Comparison of ENCODE assay signal across 9 cellular contexts in genomic region chr3:63976166-63976861, GRCh38. TPM values are rescaled to one million over a fixed set of nuclear protein-coding genes. Genes with fewer than 3 reads are reported as not detected.
DNase-seq lines count a peak whose midpoint lies in the region; ATAC-seq and TF ChIP-seq lines count a peak whose summit lies in the region.
"Had no signal": no experiment of that assay in that cellular context is flagged by ENCODE, and none has a peak within 500 bp of the region (broad histone marks: within the 10 kb centered on the region; RNA-seq: fewer than 3 reads in every experiment).

No MANE protein-coding gene starts in this region.

- H2AFZ ChIP-seq in hepatocyte = no peak overlapping the region

- H3K18ac ChIP-seq in mesendoderm (ENCODE audit: low read length) = no peak overlapping the region

- no peak overlapping the region for H3K4me3 ChIP-seq in hepatocyte
- H3K4me3 ChIP-seq in transverse colon = no peak overlapping the region
- H3K4me3 ChIP-seq in mesendoderm (ENCODE audit: low read length) = no peak overlapping the region
- no peak overlapping the region for H3K4me3 ChIP-seq in thyroid gland (replicated peaks in 1 of 3)
- H3K4me3 ChIP-seq: Peyer's patch had no signal

- TF ChIP-seq POLR2A in transverse colon (IDR thresholded peaks at IDR 0.05) = no peak
- no peak for TF ChIP-seq POLR2A in thyroid gland (IDR thresholded peaks at IDR 0.05)

- no peak overlapping the region for H3K4ac ChIP-seq in mesendoderm (ENCODE audit: low read depth, low read length)

- TF ChIP-seq CTCF in hepatocyte (IDR thresholded peaks at IDR 0.05; ENCODE audit: poor library complexity) = no peak
- TF ChIP-seq CTCF in transverse colon (IDR thresholded peaks at IDR 0.05) = no peak
- no peak for TF ChIP-seq CTCF in thyroid gland (IDR thresholded peaks at IDR 0.05)

- no peak overlapping the region for H4K5ac ChIP-seq in mesendoderm (ENCODE audit: low read length)

- no peak overlapping the region for H3K56ac ChIP-seq in mesendoderm (ENCODE audit: low read length)

- no peaks in the 10 kb centered on the region for H3K9me2 ChIP-seq in hepatocyte (replicated peaks; ENCODE audit: insufficient read depth)

- no peak for DNase-seq in activated T-cell treated with anti-CD3 and anti-CD28 coated beads, Interleukin-2, amount 50 U/mL, for 4 hours
- no peak for DNase-seq in activated T-cell treated with anti-CD3 and anti-CD28 coated beads, Interleukin-2, amount 50 U/mL, for 1 hour
- no peak for DNase-seq in activated naive CD8-positive, alpha-beta T cell treated with anti-CD3 and anti-CD28 coated beads, Interleukin-2, amount 10 ng/mL, durations not matched to agents 7 days and 5 days
- DNase-seq in hepatocyte (ENCODE audit: low spot score) (peak; percentile 42), transverse colon (no peak), mesendoderm (no peak), thyroid gland (no peak)
- DNase-seq: Peyer's patch had no signal

- peaks cover 18% of the 10 kb centered on the region for H3K36me3 Mint-ChIP-seq in activated T-cell treated with anti-CD3 and anti-CD28 coated beads, Interleukin-2, amount 50 U/mL, for 4 hours (ENCODE audit: insufficient read depth)
- peaks cover 34% of the 10 kb centered on the region for H3K36me3 Mint-ChIP-seq in activated naive CD8-positive, alpha-beta T cell treated with anti-CD3 and anti-CD28 coated beads, Interleukin-2, amount 10 ng/mL, durations not matched to agents 7 days and 5 days

- intact Hi-C loops in transverse colon (cut with DNase I; ENCODE audit: low total_unique reads) = no loop called here
- intact Hi-C loops in thyroid gland (cut with DNase I) = no loop called here

- no peak overlapping the region for H2BK5ac ChIP-seq in mesendoderm (ENCODE audit: low read length)

- peak overlapping the region; percentile 64 for H3K27ac Mint-ChIP-seq in activated naive CD8-positive, alpha-beta T cell treated with anti-CD3 and anti-CD28 coated beads, Interleukin-2, amount 10 ng/mL, durations not matched to agents 7 days and 5 days

- H3K36me3 ChIP-seq in hepatocyte (replicated peaks; ENCODE audit: insufficient read depth, low read depth) (no peaks in the 10 kb centered on the region), transverse colon (peaks cover 0 to 8% (median 0%) of the 10 kb centered on the region in 4 donors), mesendoderm (ENCODE audit: control insufficient read depth, insufficient read depth, low read length) (no peaks in the 10 kb centered on the region), thyroid gland (peaks cover 5 to 7% of the 10 kb centered on the region in 2 donors)

- H3K4me1 Mint-ChIP-seq in activated T-cell treated with anti-CD3 and anti-CD28 coated beads, Interleukin-2, amount 50 U/mL, for 4 hours (ENCODE audit: low read depth) = peaks cover 94% of the 10 kb centered on the region
- peaks cover 69% of the 10 kb centered on the region for H3K4me1 Mint-ChIP-seq in activated naive CD8-positive, alpha-beta T cell treated with anti-CD3 and anti-CD28 coated beads, Interleukin-2, amount 10 ng/mL, durations not matched to agents 7 days and 5 days

- H3K4me1 ChIP-seq in hepatocyte (ENCODE audit: insufficient read depth) (peaks cover 31% of the 10 kb centered on the region), transverse colon (peaks cover 12 to 59% (median 43%) of the 10 kb centered on the region in 4 donors), mesendoderm (ENCODE audit: control insufficient read depth, low read depth, low read length) (peaks cover 8% of the 10 kb centered on the region), thyroid gland (peaks cover 7 to 33% of the 10 kb centered on the region in 2 donors)

- H3K9me3 ChIP-seq in hepatocyte (ENCODE audit: low read depth) (no peaks in the 10 kb centered on the region), transverse colon (no peaks in the 10 kb centered on the region), thyroid gland (no peaks in the 10 kb centered on the region)
- H3K9me3 ChIP-seq: Peyer's patch had no signal

- H3K27me3 ChIP-seq in hepatocyte (no peaks in the 10 kb centered on the region), transverse colon (no peaks in the 10 kb centered on the region), mesendoderm (ENCODE audit: insufficient read depth, low read length, poor library complexity) (no peaks in the 10 kb centered on the region), thyroid gland (no peaks in the 10 kb centered on the region)
- H3K27me3 ChIP-seq: Peyer's patch had no signal

- no peak overlapping the region for H4K8ac ChIP-seq in mesendoderm (ENCODE audit: low read depth, low read length)

- H2BK120ac ChIP-seq in mesendoderm (ENCODE audit: low read depth, low read length) = no peak overlapping the region

- no peaks in the 10 kb centered on the region for H4K20me1 ChIP-seq in hepatocyte (ENCODE audit: insufficient read depth, poor library complexity, severe bottlenecking)

- H3K27me3 Mint-ChIP-seq in activated T-cell treated with anti-CD3 and anti-CD28 coated beads, Interleukin-2, amount 50 U/mL, for 4 hours (ENCODE audit: low read depth) = no peaks in the 10 kb centered on the region
- no peaks in the 10 kb centered on the region for H3K27me3 Mint-ChIP-seq in activated naive CD8-positive, alpha-beta T cell treated with anti-CD3 and anti-CD28 coated beads, Interleukin-2, amount 10 ng/mL, durations not matched to agents 7 days and 5 days

- in situ Hi-C loops in transverse colon (cut with MboI; ENCODE audit: low pct_ligation_motif_present in 1 of 4, low pct_unique_long_range_greater_than_20kb in 1 of 4, low sequenced_read_pairs in 3 of 4) = no loop called here

- 87% methylated on average over 4 of the region's 4 CpGs for WGBS in hepatocyte (ENCODE audit: low lambda C conversion rate, missing lambda C conversion rate)
- 89 to 90% methylated on average over 4 of the region's 4 CpGs for WGBS in transverse colon (ENCODE audit: low coverage in 1 of 2), 2 donors
- WGBS in mesendoderm (ENCODE audit: extremely low coverage, insufficient coverage, low lambda C conversion rate) = no CpG with 5 or more reads among the region's 4 CpGs
- 85 to 90% methylated on average over 4 of the region's 4 CpGs for WGBS in thyroid gland, 2 donors

- peaks cover 25% of the 10 kb centered on the region for H3K79me1 ChIP-seq in mesendoderm (ENCODE audit: low read length)

- no peak overlapping the region for H3K23ac ChIP-seq in mesendoderm (ENCODE audit: low read length)

- H2BK15ac ChIP-seq in mesendoderm (replicated peaks; ENCODE audit: low read depth) = no peak overlapping the region

- POLR2A ChIA-PET in activated naive CD8-positive, alpha-beta T cell treated with anti-CD3 and anti-CD28 coated beads, Interleukin-2, amount 10 ng/mL, durations not matched to agents 7 days and 5 days (lab: Charles Lee) = interaction anchor here (5.8 kb wide), 1 partner anchor 8 kb away, joined by 56 read pairs; no protein-coding TSS in a partner anchor

- H3K79me2 ChIP-seq in hepatocyte = peaks cover 58% of the 10 kb centered on the region
- H3K79me2 ChIP-seq in mesendoderm (ENCODE audit: control insufficient read depth, insufficient read depth, low read length) = peaks cover 11% of the 10 kb centered on the region

- H3K27ac ChIP-seq in hepatocyte (peak overlapping the region; percentile 49), transverse colon (peak overlapping the region in 2 of 4 donors; percentile 33 to 34), mesendoderm (ENCODE audit: low read depth, low read length) (no peak overlapping the region), thyroid gland (no peak overlapping the region)

- H3K4me2 ChIP-seq in hepatocyte = peak overlapping the region; percentile 4
- H3K4me2 ChIP-seq in mesendoderm (ENCODE audit: low read length) = no peak overlapping the region

- no peak for ATAC-seq in activated T-cell treated with anti-CD3 and anti-CD28 coated beads, Interleukin-2, amount 50 U/mL, for 4 hours
- ATAC-seq in activated naive CD8-positive, alpha-beta T cell treated with anti-CD3 and anti-CD28 coated beads, Interleukin-2, amount 10 ng/mL, durations not matched to agents 7 days and 5 days (ENCODE audit: low read depth) = no peak
- ATAC-seq in HG03342 (IDR thresholded peaks at IDR 0.05; ENCODE audit: unreplicated experiment) = no peak

- peak; percentile 22 for TF ChIP-seq EP300 in transverse colon (IDR thresholded peaks at IDR 0.05; ENCODE audit: low read depth)

- H3K4me3 Mint-ChIP-seq in activated T-cell treated with anti-CD3 and anti-CD28 coated beads, Interleukin-2, amount 50 U/mL, for 4 hours = peak overlapping the region; percentile 0
- H3K4me3 Mint-ChIP-seq in activated naive CD8-positive, alpha-beta T cell treated with anti-CD3 and anti-CD28 coated beads, Interleukin-2, amount 10 ng/mL, durations not matched to agents 7 days and 5 days = no peak overlapping the region

- no peaks in the 10 kb centered on the region for H3K9me3 Mint-ChIP-seq in activated T-cell treated with anti-CD3 and anti-CD28 coated beads, Interleukin-2, amount 50 U/mL, for 4 hours
- H3K9me3 Mint-ChIP-seq in activated naive CD8-positive, alpha-beta T cell treated with anti-CD3 and anti-CD28 coated beads, Interleukin-2, amount 10 ng/mL, durations not matched to agents 7 days and 5 days = no peaks in the 10 kb centered on the region

- H2AK5ac ChIP-seq in mesendoderm (ENCODE audit: low read length) = no peak overlapping the region

- no peak overlapping the region for H3K9ac ChIP-seq in mesendoderm (ENCODE audit: low read length)

RNA-seq across cellular contexts. Expression of gene PSMD6, which starts 47.0 kb away (rescaled TPM):
- 100 to 1,000 TPM; 198 to 222 (median 214) TPM for total RNA-seq in activated T-cell treated with anti-CD3 and anti-CD28 coated beads, Interleukin-2, amount 50 U/mL, for 4 hours
- total RNA-seq in activated naive CD8-positive, alpha-beta T cell treated with anti-CD3 and anti-CD28 coated beads, Interleukin-2, amount 10 ng/mL, durations not matched to agents 7 days and 5 days = 10 to 100 TPM; 67.2 to 70.1 TPM
- total RNA-seq in hepatocyte (99.6 and 101 TPM in 2 replicates), transverse colon (10 to 100 TPM; 18.3 to 66.6 (median 47.8) TPM), thyroid gland (100 to 1,000 TPM in 1 of 4 donors, 10 to 100 TPM in 3; 64.1 to 116 (median 75.3) TPM)
- 104 and 111 TPM in 2 replicates for polyA plus RNA-seq in hepatocyte
- polyA plus RNA-seq in mesendoderm (2013, experiment 1 of 2) = 145 TPM
- polyA plus RNA-seq in mesendoderm (2013, experiment 2 of 2) = 143 TPM
